17 cellular contexts compared by ENCODE assay signal in the genomic region with DNA sequence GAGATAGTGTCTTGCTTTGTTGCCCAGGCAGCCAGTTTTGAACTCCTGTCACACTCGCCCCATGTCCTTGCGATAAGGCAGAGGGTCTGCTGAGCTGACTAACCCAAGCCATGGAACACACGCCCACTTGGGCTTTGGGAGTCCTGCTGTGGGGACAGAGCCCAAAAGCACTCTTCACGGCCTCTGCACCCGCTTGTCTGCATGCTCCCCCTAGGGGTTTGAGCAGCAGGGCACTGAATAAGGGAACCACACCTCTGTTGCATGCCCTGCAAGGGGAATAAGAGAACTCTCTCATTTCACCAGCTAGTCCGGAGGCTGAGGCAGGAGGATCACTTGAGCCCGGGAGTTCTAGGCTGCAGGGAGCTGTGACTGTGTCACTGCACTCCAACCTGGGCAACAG.
"Had no signal": no experiment of that assay in that cellular context is flagged by ENCODE, and none has a peak within 500 bp of the region (broad histone marks: within the 10 kb centered on the region; RNA-seq: fewer than 3 reads in every experiment).

No MANE protein-coding gene starts in this region.

- H3K9me3 ChIP-seq: esophagus squamous epithelium, mucosa of descending colon, neutrophil, thyroid gland had no signal

- DNase-seq: activated naive CD4-positive, alpha-beta T cell; anterior cingulate cortex; cortex of kidney; effector CD4-positive, alpha-beta T cell; esophagus squamous epithelium; hippocampal formation; left ventricle myocardium superior; mucosa of descending colon; naive thymus-derived CD8-positive, alpha-beta T cell; stimulated activated CD4-positive, alpha-beta T cell treated with anti-CD3 and anti-CD28 coated beads, Interleukin-15, amount 100 ng/mL, for 24 hours; stimulated activated CD4-positive, alpha-beta T cell treated with anti-CD3 and anti-CD28 coated beads, Interleukin-4, amount 100 ng/mL, for 1 hour; stimulated activated naive B cell treated with anti-CD40 and anti-IgM and Interleukin-4, amounts not matched to agents 10 μg/mL and 1 μg/mL and 100 μg/mL, for 72 hours; thyroid gland had no signal

- H3K36me3 ChIP-seq: esophagus squamous epithelium, neutrophil, thyroid gland had no signal

- H3K4me3 ChIP-seq: esophagus squamous epithelium, mucosa of descending colon, skin epidermis, thyroid gland had no signal

- H3K27ac ChIP-seq: esophagus squamous epithelium, neutrophil, skin epidermis, thyroid gland had no signal

- H3K4me1 ChIP-seq: esophagus squamous epithelium, thyroid gland had no signal

- FAIRE-seq: endothelial cell of umbilical vein had no signal

- ATAC-seq: activated CD4-positive, CD25-positive, alpha-beta regulatory T cell treated with anti-CD3 and anti-CD28 coated beads, Interleukin-2, amount 50 U/mL, for 24 hours; left ventricle myocardium superior; mucosa of descending colon; naive thymus-derived CD8-positive, alpha-beta T cell; stimulated activated naive B cell treated with anti-CD40 and anti-IgM and Interleukin-4, amounts not matched to agents 10 μg/mL and 1 μg/mL and 100 μg/mL, for 72 hours had no signal

- H3K27me3 ChIP-seq: esophagus squamous epithelium, neutrophil, thyroid gland had no signal
